ENCODE assay signal across 18 cellular contexts in the genomic region with DNA sequence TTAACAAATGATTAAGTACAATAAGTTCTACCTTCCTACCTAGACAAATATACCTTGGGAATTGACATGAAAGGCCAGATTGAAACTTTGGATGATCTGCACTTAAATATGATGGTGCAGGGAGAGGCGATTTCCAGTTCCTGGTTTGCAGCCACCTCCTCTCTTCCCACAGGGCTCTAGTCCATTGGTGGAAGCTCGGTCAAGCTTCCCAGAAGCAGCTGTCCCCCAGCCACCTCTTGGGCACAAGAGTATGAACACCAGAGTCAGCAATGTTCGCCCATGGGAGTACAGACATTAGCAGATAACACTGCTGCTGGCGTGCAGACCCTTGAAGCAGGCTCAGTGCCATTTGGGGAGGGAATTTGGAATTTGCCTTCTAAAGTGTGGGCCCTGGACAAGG. TPM values are rescaled to one million over a fixed set of nuclear protein-coding genes. Genes with fewer than 3 reads are reported as not detected.
"Had no signal": no experiment of that assay in that cellular context is flagged by ENCODE, and none has a peak within 500 bp of the region (broad histone marks: within the 10 kb centered on the region; RNA-seq: fewer than 3 reads in every experiment).

No MANE protein-coding gene starts in this region.

- H3K36me3 ChIP-seq: ascending aorta, cardiac muscle cell, gastroesophageal sphincter, lower lobe of right lung, tibial nerve, WERI-Rb-1 had no signal

- H3K4me3 Mint-ChIP-seq: activated CD4-positive, alpha-beta memory T cell treated with anti-CD3 and anti-CD28 coated beads, Interleukin-2, amount 10 ng/mL, durations not matched to agents 7 days and 5 days; activated CD4-positive, alpha-beta T cell treated with anti-CD3 and anti-CD28 coated beads for 36 hours; activated T-helper 1 cell treated with anti-CD3 and anti-CD28 coated beads, Interleukin-12 subunit alpha, Interleukin-12 subunit beta, Interleukin-2, Interleukin-4 antibody, amounts not matched to agents 30 ng/mL and 10 ng/mL and 1 ng/mL, durations not matched to agents 14 hours and 24 hours and 36 hours; naive thymus-derived CD4-positive, alpha-beta T cell had no signal

- H3K9me3 ChIP-seq: ascending aorta, gastroesophageal sphincter, lower lobe of right lung, tibial nerve had no signal

- DNase-seq: activated CD4-positive, alpha-beta memory T cell treated with anti-CD3 and anti-CD28 coated beads, Interleukin-2, amount 10 ng/mL, durations not matched to agents 7 days and 5 days; activated CD4-positive, alpha-beta T cell treated with anti-CD3 and anti-CD28 coated beads for 36 hours; activated naive CD4-positive, alpha-beta T cell; effector CD8-positive, alpha-beta T cell; hippocampal formation; lower lobe of right lung; midbrain; naive thymus-derived CD4-positive, alpha-beta T cell; nucleus accumbens; stimulated activated CD4-positive, alpha-beta T cell treated with anti-CD3 and anti-CD28 coated beads, Interleukin-15, amount 100 ng/mL, for 24 hours; T1000; WERI-Rb-1 had no signal

- H3K27ac Mint-ChIP-seq: activated CD4-positive, alpha-beta memory T cell treated with anti-CD3 and anti-CD28 coated beads, Interleukin-2, amount 10 ng/mL, durations not matched to agents 7 days and 5 days; activated CD4-positive, alpha-beta T cell treated with anti-CD3 and anti-CD28 coated beads for 36 hours; activated T-helper 1 cell treated with anti-CD3 and anti-CD28 coated beads, Interleukin-12 subunit alpha, Interleukin-12 subunit beta, Interleukin-2, Interleukin-4 antibody, amounts not matched to agents 30 ng/mL and 10 ng/mL and 1 ng/mL, durations not matched to agents 14 hours and 24 hours and 36 hours; naive thymus-derived CD4-positive, alpha-beta T cell had no signal

- H3K36me3 Mint-ChIP-seq: naive thymus-derived CD4-positive, alpha-beta T cell had no signal

- ATAC-seq: activated CD4-positive, alpha-beta T cell treated with anti-CD3 and anti-CD28 coated beads for 36 hours; gastroesophageal sphincter; naive thymus-derived CD4-positive, alpha-beta T cell had no signal

- H3K9me3 Mint-ChIP-seq: activated CD4-positive, alpha-beta memory T cell treated with anti-CD3 and anti-CD28 coated beads, Interleukin-2, amount 10 ng/mL, durations not matched to agents 7 days and 5 days; activated T-helper 1 cell treated with anti-CD3 and anti-CD28 coated beads, Interleukin-12 subunit alpha, Interleukin-12 subunit beta, Interleukin-2, Interleukin-4 antibody, amounts not matched to agents 30 ng/mL and 10 ng/mL and 1 ng/mL, durations not matched to agents 14 hours and 24 hours and 36 hours had no signal

- H3K4me3 ChIP-seq: cardiac muscle cell had no signal

- H3K27me3 ChIP-seq: ascending aorta had no signal

- H3K27ac ChIP-seq: ascending aorta, cardiac muscle cell, coronary artery, lower lobe of right lung, tibial nerve, WERI-Rb-1 had no signal

- H3K4me1 ChIP-seq: ascending aorta had no signal

RNA-seq across cellular contexts. Expression of a gene that starts 1.5 kb away (rescaled TPM):
- total RNA-seq: activated CD4-positive, alpha-beta T cell treated with anti-CD3 and anti-CD28 coated beads for 36 hours; activated T-helper 1 cell treated with anti-CD3 and anti-CD28 coated beads, Interleukin-12 subunit alpha, Interleukin-12 subunit beta, Interleukin-2, Interleukin-4 antibody, amounts not matched to agents 30 ng/mL and 10 ng/mL and 1 ng/mL, durations not matched to agents 14 hours and 24 hours and 36 hours had no signal

RNA-seq across cellular contexts. Expression of a gene that starts 46.8 kb away (rescaled TPM):
- total RNA-seq: activated T-helper 1 cell treated with anti-CD3 and anti-CD28 coated beads, Interleukin-12 subunit alpha, Interleukin-12 subunit beta, Interleukin-2, Interleukin-4 antibody, amounts not matched to agents 30 ng/mL and 10 ng/mL and 1 ng/mL, durations not matched to agents 14 hours and 24 hours and 36 hours had no signal
